Comparison of ENCODE assay signal across 24 cellular contexts in genomic region chr12:33703221-33703620, GRCh38.
"Had no signal": no experiment of that assay in that cellular context is flagged by ENCODE, and none has a peak within 500 bp of the region (broad histone marks: within the 10 kb centered on the region; RNA-seq: fewer than 3 reads in every experiment).

No MANE protein-coding gene starts in this region.

- H3K9ac ChIP-seq: neural progenitor cell, parathyroid adenoma had no signal

- H3K9me3 ChIP-seq: colonic mucosa, gastrocnemius medialis, right lobe of liver, suprapubic skin, vagina had no signal

- H3K79me2 ChIP-seq: parathyroid adenoma had no signal

- ATAC-seq: gastrocnemius medialis; left ventricle myocardium superior; naive thymus-derived CD4-positive, alpha-beta T cell; right lobe of liver; stimulated activated naive CD8-positive, alpha-beta T cell treated with anti-CD3 and anti-CD28 coated beads, Interleukin-15, amount 100 ng/mL, for 72 hours had no signal

- H3K4me3 ChIP-seq: colonic mucosa, gastrocnemius medialis, lung, neural progenitor cell, right lobe of liver, smooth muscle cell, suprapubic skin, vagina had no signal

- DNase-seq: colonic mucosa; effector memory CD4-positive, alpha-beta T cell; gastrocnemius medialis; head of caudate nucleus; left ventricle myocardium superior; mesendoderm; midbrain; naive thymus-derived CD4-positive, alpha-beta T cell; right lobe of liver; stimulated activated CD4-positive, alpha-beta T cell treated with anti-CD3 and anti-CD28 coated beads, Interleukin-12 subunit alpha, Interleukin-12 subunit beta, amount 100 ng/mL, for 4 hours; stimulated activated CD4-positive, alpha-beta T cell treated with anti-CD3 and anti-CD28 coated beads, Interleukin-1b, Interleukin-23, amount 100 ng/mL, for 48 hours; stimulated activated CD4-positive, alpha-beta T cell treated with anti-CD3 and anti-CD28 coated beads, Interleukin-4, amount 100 ng/mL, for 1 hour; stimulated activated CD8-positive, alpha-beta memory T cell treated with anti-CD3 and anti-CD28 coated beads, Interleukin-4, amount 100 ng/mL, for 48 hours; stimulated activated naive CD4-positive, alpha-beta T cell; stimulated activated naive CD8-positive, alpha-beta T cell treated with anti-CD3 and anti-CD28 coated beads, Interleukin-15, amount 100 ng/mL, for 72 hours; trophoblast cell had no signal

- FAIRE-seq: endothelial cell of umbilical vein, keratinocyte had no signal

- H3K36me3 ChIP-seq: colonic mucosa, gastrocnemius medialis, neural progenitor cell, right lobe of liver, suprapubic skin, vagina had no signal

- H3K27ac ChIP-seq: colonic mucosa, gastrocnemius medialis, neural progenitor cell, parathyroid adenoma, right lobe of liver, suprapubic skin, vagina had no signal

- H2AFZ ChIP-seq: neural progenitor cell, parathyroid adenoma had no signal

- H3K27me3 ChIP-seq: colonic mucosa, gastrocnemius medialis, neural progenitor cell, right lobe of liver, suprapubic skin, vagina had no signal

- H3K4me2 ChIP-seq: neural progenitor cell, smooth muscle cell had no signal

- H3K4me1 ChIP-seq: colonic mucosa, gastrocnemius medialis, neural progenitor cell, parathyroid adenoma, right lobe of liver, suprapubic skin, vagina had no signal
